10 cellular contexts compared by ENCODE assay signal in the genomic region with DNA sequence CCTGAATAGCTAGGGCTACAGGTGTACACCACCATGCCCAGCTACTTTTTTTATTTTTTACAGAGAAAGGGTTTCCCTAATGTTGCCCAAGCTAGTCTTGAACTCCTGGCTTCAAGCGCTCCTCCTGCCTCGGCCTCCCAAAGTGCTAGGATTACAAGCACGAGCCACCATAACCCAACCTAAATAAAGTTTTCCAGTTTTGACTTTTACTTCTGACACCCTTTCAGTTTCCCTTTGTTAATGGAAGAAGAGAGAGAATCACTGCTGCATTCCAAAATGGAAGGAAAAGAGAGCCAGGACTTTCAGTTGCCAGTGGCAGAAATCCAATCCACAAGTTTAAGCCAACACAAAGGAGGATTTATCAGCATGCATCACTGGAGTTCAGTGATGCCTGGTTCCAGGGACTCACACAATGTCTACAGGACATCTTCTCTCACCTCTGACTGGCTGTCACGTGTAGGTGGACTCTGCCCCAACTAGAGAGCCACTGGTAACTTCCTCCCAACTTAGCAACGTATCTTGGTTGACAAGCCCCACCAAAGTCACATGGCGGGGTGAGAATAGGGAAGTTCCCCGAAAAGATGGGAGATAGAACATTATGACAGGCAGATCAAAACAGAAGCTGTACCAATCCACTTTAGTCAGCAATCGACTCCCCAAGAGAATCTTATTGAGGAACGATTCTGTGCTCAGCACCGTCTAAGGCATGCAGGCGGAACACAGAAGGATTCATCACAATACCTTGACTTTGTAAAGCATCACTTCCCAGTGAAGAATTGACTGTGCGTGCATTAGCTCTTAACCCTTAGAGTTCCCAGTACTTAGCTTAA. TPM values are rescaled to one million over a fixed set of nuclear protein-coding genes. Genes with fewer than 3 reads are reported as not detected.
DNase-seq lines count a peak whose midpoint lies in the region; ATAC-seq, FAIRE-seq and TF ChIP-seq lines count a peak whose summit lies in the region.
"Had no signal": no experiment of that assay in that cellular context is flagged by ENCODE, and none has a peak within 500 bp of the region (broad histone marks: within the 10 kb centered on the region; RNA-seq: fewer than 3 reads in every experiment).

No MANE protein-coding gene starts in this region.

- peak overlapping the region in 2 of 4 donors; percentile 43 to 67 for H3K27ac ChIP-seq in upper lobe of left lung

- H3K27me3 ChIP-seq in upper lobe of left lung: no peaks in the 10 kb centered on the region

- no peak for TF ChIP-seq CTCF in activated CD8-positive, alpha-beta T cell treated with anti-CD3 and anti-CD28 coated beads for 36 hours (IDR thresholded peaks at IDR 0.05)
- no peak for TF ChIP-seq CTCF in upper lobe of left lung (IDR thresholded peaks at IDR 0.05)

- no peak for TF ChIP-seq POLR2A in upper lobe of left lung (IDR thresholded peaks at IDR 0.05)
- no peak for TF ChIP-seq POLR2A in H54 (IDR thresholded peaks at IDR 0.05; ENCODE audit: low read depth, low read length)

- peak; percentile 17 for DNase-seq in activated CD8-positive, alpha-beta T cell treated with anti-CD3 and anti-CD28 coated beads for 36 hours
- no peak for DNase-seq in activated CD8-positive, alpha-beta T cell treated with anti-CD3 and anti-CD28 coated beads, Interleukin-2, amount 10 ng/mL, durations not matched to agents 7 days and 5 days
- DNase-seq in SKM-1 (lab: John Stamatoyannopoulos, UW; ENCODE audit: unreplicated experiment): peak; percentile 17
- DNase-seq in islet precursor cell: peak; percentile 52
- DNase-seq in upper lobe of left lung: peak in 1 of 2 donors; percentile 80
- DNase-seq in AG20443 (ENCODE audit: low spot score): no peak
- DNase-seq in activated naive CD4-positive, alpha-beta T cell treated with anti-CD3 and anti-CD28 coated beads, Interleukin-2, amount 50 U/mL, for 16 hours: no peak
- no peak for DNase-seq in H54 (ENCODE audit: insufficient read length, low spot score)

- no peaks in the 10 kb centered on the region for H3K9me3 Mint-ChIP-seq in activated CD8-positive, alpha-beta T cell treated with anti-CD3 and anti-CD28 coated beads for 36 hours
- H3K9me3 Mint-ChIP-seq in activated CD8-positive, alpha-beta T cell treated with anti-CD3 and anti-CD28 coated beads, Interleukin-2, amount 10 ng/mL, durations not matched to agents 7 days and 5 days (ENCODE audit: insufficient read depth): no peaks in the 10 kb centered on the region

- no peak overlapping the region for H3K4me3 ChIP-seq in upper lobe of left lung
- H3K4me3 ChIP-seq: coronary artery had no signal

- H3K36me3 ChIP-seq in upper lobe of left lung: no peaks in the 10 kb centered on the region

- TF ChIP-seq EP300 in upper lobe of left lung (IDR thresholded peaks at IDR 0.05): no peak

- ATAC-seq in activated CD8-positive, alpha-beta T cell treated with anti-CD3 and anti-CD28 coated beads for 36 hours: no peak
- no peak for ATAC-seq in activated CD8-positive, alpha-beta T cell treated with anti-CD3 and anti-CD28 coated beads, Interleukin-2, amount 10 ng/mL, durations not matched to agents 7 days and 5 days
- ATAC-seq in upper lobe of left lung (ENCODE audit: low FRiP score in 2 of 2): peak; percentile 59 to 65

- no peak overlapping the region for H3K4me3 Mint-ChIP-seq in activated CD8-positive, alpha-beta T cell treated with anti-CD3 and anti-CD28 coated beads for 36 hours
- H3K4me3 Mint-ChIP-seq in activated CD8-positive, alpha-beta T cell treated with anti-CD3 and anti-CD28 coated beads, Interleukin-2, amount 10 ng/mL, durations not matched to agents 7 days and 5 days: no peak overlapping the region

- CTCF ChIA-PET in activated CD8-positive, alpha-beta T cell treated with anti-CD3 and anti-CD28 coated beads for 36 hours (lab: Charles Lee): interaction anchor here (2.2 kb wide), 1 partner anchor 75 kb away, joined by 5 read pairs; no protein-coding TSS in a partner anchor
- CTCF ChIA-PET in activated CD8-positive, alpha-beta T cell treated with anti-CD3 and anti-CD28 coated beads, Interleukin-2, amount 10 ng/mL, durations not matched to agents 7 days and 5 days (lab: Charles Lee): no interaction called here

- POLR2A ChIA-PET in activated CD8-positive, alpha-beta T cell treated with anti-CD3 and anti-CD28 coated beads for 36 hours (lab: Charles Lee): no interaction called here
- POLR2A ChIA-PET in activated CD8-positive, alpha-beta T cell treated with anti-CD3 and anti-CD28 coated beads, Interleukin-2, amount 10 ng/mL, durations not matched to agents 7 days and 5 days (lab: Charles Lee): no interaction called here

- peaks cover 7% of the 10 kb centered on the region for H3K27me3 Mint-ChIP-seq in activated CD8-positive, alpha-beta T cell treated with anti-CD3 and anti-CD28 coated beads for 36 hours
- peaks cover 11% of the 10 kb centered on the region for H3K27me3 Mint-ChIP-seq in activated CD8-positive, alpha-beta T cell treated with anti-CD3 and anti-CD28 coated beads, Interleukin-2, amount 10 ng/mL, durations not matched to agents 7 days and 5 days (ENCODE audit: low read depth)

- no peak for FAIRE-seq in H54 (lab: Jason Lieb, UNC)
- FAIRE-seq: A204.1 had no signal

- peaks cover 10 to 27% (median 14%) of the 10 kb centered on the region in 4 donors for H3K4me1 ChIP-seq in upper lobe of left lung

- H3K27ac Mint-ChIP-seq in activated CD8-positive, alpha-beta T cell treated with anti-CD3 and anti-CD28 coated beads for 36 hours: no peak overlapping the region
- no peak overlapping the region for H3K27ac Mint-ChIP-seq in activated CD8-positive, alpha-beta T cell treated with anti-CD3 and anti-CD28 coated beads, Interleukin-2, amount 10 ng/mL, durations not matched to agents 7 days and 5 days

- no peaks in the 10 kb centered on the region for H3K9me3 ChIP-seq in upper lobe of left lung

- H3K36me3 Mint-ChIP-seq in activated CD8-positive, alpha-beta T cell treated with anti-CD3 and anti-CD28 coated beads for 36 hours (ENCODE audit: low read depth): no peaks in the 10 kb centered on the region
- H3K36me3 Mint-ChIP-seq in activated CD8-positive, alpha-beta T cell treated with anti-CD3 and anti-CD28 coated beads, Interleukin-2, amount 10 ng/mL, durations not matched to agents 7 days and 5 days (ENCODE audit: low read depth): peaks cover 3% of the 10 kb centered on the region

- intact Hi-C loops in activated CD8-positive, alpha-beta T cell treated with anti-CD3 and anti-CD28 coated beads for 36 hours (cut with micrococcal nuclease): no loop called here

- peaks cover 29% of the 10 kb centered on the region for H3K4me1 Mint-ChIP-seq in activated CD8-positive, alpha-beta T cell treated with anti-CD3 and anti-CD28 coated beads for 36 hours (ENCODE audit: low read depth)
- peaks cover 49% of the 10 kb centered on the region for H3K4me1 Mint-ChIP-seq in activated CD8-positive, alpha-beta T cell treated with anti-CD3 and anti-CD28 coated beads, Interleukin-2, amount 10 ng/mL, durations not matched to agents 7 days and 5 days (ENCODE audit: low read depth)

- WGBS in upper lobe of left lung, 2 donors: 67 to 71% methylated on average over 12 of the region's 12 CpGs

RNA-seq across cellular contexts. Expression of gene GAS7, which starts 46.5 kb away (rescaled TPM):
- total RNA-seq in activated CD8-positive, alpha-beta T cell treated with anti-CD3 and anti-CD28 coated beads for 36 hours: 1 to 10 TPM; 1.6 to 2.1 TPM
- 1 to 10 TPM in 1 of 2 experiments, under 1 TPM in 1; 0.61 to 1.6 TPM for total RNA-seq in activated CD8-positive, alpha-beta T cell treated with anti-CD3 and anti-CD28 coated beads, Interleukin-2, amount 10 ng/mL, durations not matched to agents 7 days and 5 days
- 10 to 100 TPM; 19.9 to 87.1 (median 41.5) TPM for total RNA-seq in upper lobe of left lung

Comparison
In these comparisons a context has a peak if more than half of its experiments do, and no peak if none do; other contexts are left out.
1. DNase-seq: peak in activated CD8-positive, alpha-beta T cell treated with anti-CD3 and anti-CD28 coated beads for 36 hours (single experiment), SKM-1 (single experiment) and islet precursor cell (single experiment); none in activated CD8-positive, alpha-beta T cell treated with anti-CD3 and anti-CD28 coated beads, Interleukin-2, amount 10 ng/mL, durations not matched to agents 7 days and 5 days (single experiment), AG20443 (single experiment), activated naive CD4-positive, alpha-beta T cell treated with anti-CD3 and anti-CD28 coated beads, Interleukin-2, amount 50 U/mL, for 16 hours (single experiment) and H54 (single experiment).
2. ATAC-seq: peak in upper lobe of left lung (2 of 2); none in activated CD8-positive, alpha-beta T cell treated with anti-CD3 and anti-CD28 coated beads for 36 hours (single experiment) and activated CD8-positive, alpha-beta T cell treated with anti-CD3 and anti-CD28 coated beads, Interleukin-2, amount 10 ng/mL, durations not matched to agents 7 days and 5 days (single experiment).
3. RNA of gene GAS7, which starts 46.5 kb away (total RNA-seq): 19.9 to 87.1 TPM in upper lobe of left lung; 1.6 to 2.1 TPM in activated CD8-positive, alpha-beta T cell treated with anti-CD3 and anti-CD28 coated beads for 36 hours and 0.61 to 1.6 TPM in activated CD8-positive, alpha-beta T cell treated with anti-CD3 and anti-CD28 coated beads, Interleukin-2, amount 10 ng/mL, durations not matched to agents 7 days and 5 days; every median in the first group is over 4 times any median in the second.